9 cellular contexts compared by ENCODE assay signal in genomic region chr3:156448300-156448699, GRCh38.
DNase-seq lines count a peak whose midpoint lies in the region; ATAC-seq lines count a peak whose summit lies in the region.
"Had no signal": no experiment of that assay in that cellular context is flagged by ENCODE, and none has a peak within 500 bp of the region (broad histone marks: within the 10 kb centered on the region; RNA-seq: fewer than 3 reads in every experiment).

No MANE protein-coding gene starts in this region.

- DNase-seq in SIG-M5 treated with dmso at 0.1 percent for 504 hours (lab: John Stamatoyannopoulos, UW; ENCODE audit: unreplicated experiment): peak; percentile 20
- no peak for DNase-seq in SIG-M5 (lab: John Stamatoyannopoulos, UW)
- peak; percentile 25 to 43 for DNase-seq in HAP-1 (ENCODE audit: low spot score in 2 of 2)
- DNase-seq in NCI-H446 treated with DMSO at 0.1 percent for 48 hours (lab: John Stamatoyannopoulos, UW): peak; percentile 39
- peak; percentile 11 for DNase-seq in activated naive CD8-positive, alpha-beta T cell treated with anti-CD3 and anti-CD28 coated beads, Interleukin-2, amount 50 U/mL, for 24 hours
- peak in 9 of 10 donors; percentile 9 to 72 (median 18) for DNase-seq in naive thymus-derived CD8-positive, alpha-beta T cell
- DNase-seq in activated CD4-positive, CD25-positive, alpha-beta regulatory T cell treated with anti-CD3 and anti-CD28 coated beads, Interleukin-2, amount 50 U/mL, for 72 hours: no peak
- no peak for DNase-seq in effector CD8-positive, alpha-beta T cell (lab: John Stamatoyannopoulos, UW)

- H3K27me3 ChIP-seq in HAP-1 (ENCODE audit: low read depth): peaks cover 20% of the 10 kb centered on the region
- H3K27me3 ChIP-seq: adrenal gland had no signal

- H3K27ac Mint-ChIP-seq in activated naive CD8-positive, alpha-beta T cell treated with anti-CD3 and anti-CD28 coated beads, Interleukin-2, amount 50 U/mL, for 24 hours: no peak overlapping the region
- H3K27ac Mint-ChIP-seq in naive thymus-derived CD8-positive, alpha-beta T cell: peak overlapping the region in 1 of 10 donors; percentile 41

- H3K9me3 Mint-ChIP-seq in activated naive CD8-positive, alpha-beta T cell treated with anti-CD3 and anti-CD28 coated beads, Interleukin-2, amount 50 U/mL, for 24 hours: no peaks in the 10 kb centered on the region
- no peaks in the 10 kb centered on the region for H3K9me3 Mint-ChIP-seq in naive thymus-derived CD8-positive, alpha-beta T cell

- in situ Hi-C loops in HAP-1 (cut with MboI; ENCODE audit: low sequenced_read_pairs): no loop called here

- no peak overlapping the region for H3K4me3 Mint-ChIP-seq in activated naive CD8-positive, alpha-beta T cell treated with anti-CD3 and anti-CD28 coated beads, Interleukin-2, amount 50 U/mL, for 24 hours
- no peak overlapping the region for H3K4me3 Mint-ChIP-seq in naive thymus-derived CD8-positive, alpha-beta T cell

- H3K27me3 Mint-ChIP-seq in activated naive CD8-positive, alpha-beta T cell treated with anti-CD3 and anti-CD28 coated beads, Interleukin-2, amount 50 U/mL, for 24 hours: peaks cover 2% of the 10 kb centered on the region
- H3K27me3 Mint-ChIP-seq in naive thymus-derived CD8-positive, alpha-beta T cell: peaks cover 6 to 25% (median 9%) of the 10 kb centered on the region in 5 donors

- no peaks in the 10 kb centered on the region for H3K9me3 ChIP-seq in HAP-1
- H3K9me3 ChIP-seq: adrenal gland had no signal

- no peak overlapping the region for H3K4me3 ChIP-seq in HAP-1
- H3K4me3 ChIP-seq: adrenal gland had no signal

- POLR2A ChIA-PET in naive thymus-derived CD8-positive, alpha-beta T cell (lab: Charles Lee): no interaction called here

- ATAC-seq in activated naive CD8-positive, alpha-beta T cell treated with anti-CD3 and anti-CD28 coated beads, Interleukin-2, amount 50 U/mL, for 24 hours: peak; percentile 61
- peak; percentile 68 to 80 for ATAC-seq in naive thymus-derived CD8-positive, alpha-beta T cell

- H3K36me3 ChIP-seq in HAP-1 (replicated peaks): no peaks in the 10 kb centered on the region
- H3K36me3 ChIP-seq: adrenal gland had no signal

- H3K4me1 ChIP-seq in HAP-1: no peaks in the 10 kb centered on the region
- H3K4me1 ChIP-seq: adrenal gland had no signal

- no peaks in the 10 kb centered on the region for H3K36me3 Mint-ChIP-seq in activated naive CD8-positive, alpha-beta T cell treated with anti-CD3 and anti-CD28 coated beads, Interleukin-2, amount 50 U/mL, for 24 hours (ENCODE audit: low read depth)
- H3K36me3 Mint-ChIP-seq in naive thymus-derived CD8-positive, alpha-beta T cell: no peaks in the 10 kb centered on the region

- H3K4me1 Mint-ChIP-seq in activated naive CD8-positive, alpha-beta T cell treated with anti-CD3 and anti-CD28 coated beads, Interleukin-2, amount 50 U/mL, for 24 hours: no peaks in the 10 kb centered on the region
- H3K4me1 Mint-ChIP-seq in naive thymus-derived CD8-positive, alpha-beta T cell: peaks cover 0 to 1% (median 0%) of the 10 kb centered on the region in 4 donors

Comparison
In these comparisons a context has a peak if more than half of its experiments do, and no peak if none do; other contexts are left out.
1. DNase-seq: peak in SIG-M5 treated with dmso at 0.1 percent for 504 hours (single experiment), HAP-1 (2 of 2), NCI-H446 treated with DMSO at 0.1 percent for 48 hours (single experiment), activated naive CD8-positive, alpha-beta T cell treated with anti-CD3 and anti-CD28 coated beads, Interleukin-2, amount 50 U/mL, for 24 hours (single experiment) and naive thymus-derived CD8-positive, alpha-beta T cell (9 of 10); none in SIG-M5 (single experiment), activated CD4-positive, CD25-positive, alpha-beta regulatory T cell treated with anti-CD3 and anti-CD28 coated beads, Interleukin-2, amount 50 U/mL, for 72 hours (single experiment) and effector CD8-positive, alpha-beta T cell (single experiment).